In genomic region chr1:113072757-113073456, GRCh38 we compare ENCODE assay signal across 1 cellular context.
TF ChIP-seq lines count a peak whose summit lies in the region.

LRIG2 (plus strand) TSS chr1:113073198; CDS start chr1:113073407, 209 bp downstream.

TF ChIP-seq in HepG2, 621 proteins besides CTCF, POLR2A, EP300 and RAD21 (continued from another document and continues in another):
- TF ChIP-seq ZBTB4 (CRISPR knock-in tag; IDR thresholded peaks at IDR 0.05; ENCODE audit: borderline replicate concordance): no peak
- TF ChIP-seq DR1 (CRISPR knock-in tag; IDR thresholded peaks at IDR 0.05): peak; percentile 77
- TF ChIP-seq CHCHD3 (CRISPR knock-in tag; IDR thresholded peaks at IDR 0.05): no peak
- no peak; the same call in 1 of the 2 replicates for TF ChIP-seq THRA (CRISPR knock-in tag; IDR thresholded peaks at IDR 0.05; ENCODE audit: borderline replicate concordance)
- no peak for TF ChIP-seq SP1 (IDR thresholded peaks at IDR 0.05)
- peak; percentile 74 for TF ChIP-seq SP1 (CRISPR knock-in tag; IDR thresholded peaks at IDR 0.05)
- no peak for TF ChIP-seq ZBTB7A (CRISPR knock-in tag; IDR thresholded peaks at IDR 0.05)
- TF ChIP-seq ZFAT (CRISPR knock-in tag; conservative IDR thresholded peaks at IDR 0.05): 0 out of 2 replicates have a peak, but pooled peaks have one; percentile 45
- TF ChIP-seq ZNF891 (CRISPR knock-in tag; IDR thresholded peaks at IDR 0.05): 0 out of 2 replicates have a peak, but pooled peaks have one; percentile 45
- TF ChIP-seq KDM1A (CRISPR knock-in tag; IDR thresholded peaks at IDR 0.05): no peak
- TF ChIP-seq SMAD1 (CRISPR knock-in tag; IDR thresholded peaks at IDR 0.05; ENCODE audit: borderline replicate concordance, low read depth): no peak
- TF ChIP-seq ZNF761 (CRISPR knock-in tag; conservative IDR thresholded peaks at IDR 0.05): 0 out of 2 replicates have a peak, but pooled peaks have one; percentile 57
- peak; percentile 43 for TF ChIP-seq MED8 (CRISPR knock-in tag; IDR thresholded peaks at IDR 0.05; ENCODE audit: insufficient replicate concordance)
- TF ChIP-seq SRY (CRISPR knock-in tag; IDR thresholded peaks at IDR 0.05): 0 out of 2 replicates have a peak, but pooled peaks have one; percentile 38
- TF ChIP-seq ZNF251 (CRISPR knock-in tag; IDR thresholded peaks at IDR 0.05): no peak
- peak; percentile 66; the same call in 1 of the 2 replicates for TF ChIP-seq DRAP1 (CRISPR knock-in tag; IDR thresholded peaks at IDR 0.05)
- TF ChIP-seq GATAD1 (CRISPR knock-in tag; IDR thresholded peaks at IDR 0.05): peak; percentile 72
- TF ChIP-seq HIC2 (CRISPR knock-in tag; IDR thresholded peaks at IDR 0.05; ENCODE audit: low read depth): no peak
- TF ChIP-seq KLF13 (CRISPR knock-in tag; IDR thresholded peaks at IDR 0.05): no peak
- TF ChIP-seq ZNF44 (CRISPR knock-in tag; IDR thresholded peaks at IDR 0.05): peak; percentile 69; the same call in 1 of the 2 replicates
- TF ChIP-seq JUN (CRISPR knock-in tag; IDR thresholded peaks at IDR 0.05): no peak
- TF ChIP-seq ZNF841 (CRISPR knock-in tag; IDR thresholded peaks at IDR 0.05; ENCODE audit: borderline replicate concordance): no peak
- TF ChIP-seq ZMAT3 (CRISPR knock-in tag; conservative IDR thresholded peaks at IDR 0.05): no peak
- no peak; the same call in 1 of the 2 replicates for TF ChIP-seq BCL3 (CRISPR knock-in tag; IDR thresholded peaks at IDR 0.05)
- TF ChIP-seq ZBTB3 (CRISPR knock-in tag; IDR thresholded peaks at IDR 0.05; ENCODE audit: borderline replicate concordance, low read depth): 0 out of 2 replicates have a peak, but pooled peaks have one; percentile 10
- TF ChIP-seq ZNF576 (CRISPR knock-in tag; IDR thresholded peaks at IDR 0.05): 0 out of 2 replicates have a peak, but pooled peaks have one; percentile 65
- TF ChIP-seq ASH2L (IDR thresholded peaks at IDR 0.05; ENCODE audit: insufficient read length, low read depth, low read length): peak; percentile 91
- TF ChIP-seq ONECUT2 (CRISPR knock-in tag; IDR thresholded peaks at IDR 0.05): no peak
- TF ChIP-seq NAIF1 (CRISPR knock-in tag; IDR thresholded peaks at IDR 0.05; ENCODE audit: borderline replicate concordance): no peak
- no peak for TF ChIP-seq ZBTB26 (CRISPR knock-in tag; IDR thresholded peaks at IDR 0.05; ENCODE audit: borderline replicate concordance)
- peak; percentile 83 for TF ChIP-seq KLF6 (CRISPR knock-in tag; IDR thresholded peaks at IDR 0.05)
- peak; percentile 38 for TF ChIP-seq KDM2A (CRISPR knock-in tag; IDR thresholded peaks at IDR 0.05; ENCODE audit: borderline replicate concordance, low read depth)
- no peak for TF ChIP-seq ZNF17 (CRISPR knock-in tag; IDR thresholded peaks at IDR 0.05)
- no peak for TF ChIP-seq ZNF597 (CRISPR knock-in tag; IDR thresholded peaks at IDR 0.05)
- peak; percentile 58 for TF ChIP-seq ZNF263 (CRISPR knock-in tag; IDR thresholded peaks at IDR 0.05)
- peak; percentile 24; the same call in 1 of the 2 replicates for TF ChIP-seq FOXJ3 (CRISPR knock-in tag; IDR thresholded peaks at IDR 0.05; ENCODE audit: borderline replicate concordance)
- no peak for TF ChIP-seq LRRFIP1 (CRISPR knock-in tag; conservative IDR thresholded peaks at IDR 0.05)
- no peak for TF ChIP-seq ZNF556 (CRISPR knock-in tag; IDR thresholded peaks at IDR 0.05; ENCODE audit: borderline replicate concordance)
- peak; percentile 86; the same call in 1 of the 2 replicates for TF ChIP-seq ZNF333 (CRISPR knock-in tag; IDR thresholded peaks at IDR 0.05; ENCODE audit: borderline replicate concordance)
- TF ChIP-seq ZSCAN21 (CRISPR knock-in tag; IDR thresholded peaks at IDR 0.05; ENCODE audit: borderline replicate concordance): no peak
- no peak for TF ChIP-seq TFDP1 (CRISPR knock-in tag; IDR thresholded peaks at IDR 0.05; ENCODE audit: borderline replicate concordance)
- no peak for TF ChIP-seq ZNF468 (CRISPR knock-in tag; IDR thresholded peaks at IDR 0.05)
- TF ChIP-seq SNAI1 (CRISPR knock-in tag; IDR thresholded peaks at IDR 0.05; ENCODE audit: borderline replicate concordance): peak; percentile 74; the same call in 1 of the 2 replicates
- no peak for TF ChIP-seq DNMT1 (CRISPR knock-in tag; IDR thresholded peaks at IDR 0.05)
- TF ChIP-seq ZNF747 (CRISPR knock-in tag; IDR thresholded peaks at IDR 0.05; ENCODE audit: borderline replicate concordance): peak; percentile 62; the same call in 1 of the 2 replicates
- TF ChIP-seq FOXP1 (IDR thresholded peaks at IDR 0.05): no peak
- TF ChIP-seq FOXP1 (CRISPR knock-in tag; IDR thresholded peaks at IDR 0.05): no peak
- peak; percentile 37; the same call in 1 of the 2 replicates for TF ChIP-seq ZSCAN25 (CRISPR knock-in tag; IDR thresholded peaks at IDR 0.05)
- TF ChIP-seq NCOR1 (IDR thresholded peaks at IDR 0.05; ENCODE audit: borderline replicate concordance, low read length): peak; percentile 68; the same call in 1 of the 2 replicates
- TF ChIP-seq IRX3 (CRISPR knock-in tag; IDR thresholded peaks at IDR 0.05; ENCODE audit: borderline replicate concordance, low read depth): peak; percentile 20; the same call in 1 of the 2 replicates
- no peak for TF ChIP-seq ZEB1 (IDR thresholded peaks at IDR 0.05; ENCODE audit: insufficient replicate concordance, low read depth)
- TF ChIP-seq TBX3 (IDR thresholded peaks at IDR 0.05; ENCODE audit: borderline replicate concordance): no peak
